Comparison of ENCODE assay signal across 16 cellular contexts in genomic region chr6:26301638-26302037, GRCh38.
DNase-seq lines count a peak whose midpoint lies in the region; ATAC-seq and TF ChIP-seq lines count a peak whose summit lies in the region.
"Had no signal": no experiment of that assay in that cellular context is flagged by ENCODE, and none has a peak within 500 bp of the region (broad histone marks: within the 10 kb centered on the region; RNA-seq: fewer than 3 reads in every experiment).

No MANE protein-coding gene starts in this region.

- peaks cover 44% of the 10 kb centered on the region for H3K4me1 Mint-ChIP-seq in activated CD8-positive, alpha-beta T cell treated with anti-CD3 and anti-CD28 coated beads for 36 hours (ENCODE audit: low read depth)
- peaks cover 38% of the 10 kb centered on the region for H3K4me1 Mint-ChIP-seq in activated CD8-positive, alpha-beta T cell treated with anti-CD3 and anti-CD28 coated beads, Interleukin-2, amount 10 ng/mL, durations not matched to agents 7 days and 5 days (ENCODE audit: low read depth)
- peaks cover 43% of the 10 kb centered on the region for H3K4me1 Mint-ChIP-seq in activated naive CD8-positive, alpha-beta T cell (ENCODE audit: low read depth)
- H3K4me1 Mint-ChIP-seq in stimulated activated naive CD8-positive, alpha-beta T cell treated with anti-CD3 and anti-CD28 coated beads, Interleukin-15, amount 100 ng/mL, for 72 hours, result peaks cover 65% of the 10 kb centered on the region

- TF ChIP-seq CTCF in activated CD8-positive, alpha-beta T cell treated with anti-CD3 and anti-CD28 coated beads for 36 hours (IDR thresholded peaks at IDR 0.05), result no peak

- H3K9me3 Mint-ChIP-seq in activated CD8-positive, alpha-beta T cell treated with anti-CD3 and anti-CD28 coated beads for 36 hours, result peaks cover 1% of the 10 kb centered on the region
- H3K9me3 Mint-ChIP-seq in activated CD8-positive, alpha-beta T cell treated with anti-CD3 and anti-CD28 coated beads, Interleukin-2, amount 10 ng/mL, durations not matched to agents 7 days and 5 days (ENCODE audit: insufficient read depth), result no peaks in the 10 kb centered on the region
- no peaks in the 10 kb centered on the region for H3K9me3 Mint-ChIP-seq in activated naive CD4-positive, alpha-beta T cell treated with anti-CD3 and anti-CD28 coated beads, Interleukin-2, amount 50 U/mL, for 72 hours
- H3K9me3 Mint-ChIP-seq in activated naive CD8-positive, alpha-beta T cell (ENCODE audit: low read depth), result no peaks in the 10 kb centered on the region
- no peaks in the 10 kb centered on the region for H3K9me3 Mint-ChIP-seq in stimulated activated naive CD8-positive, alpha-beta T cell treated with anti-CD3 and anti-CD28 coated beads, Interleukin-15, amount 100 ng/mL, for 72 hours
- H3K9me3 Mint-ChIP-seq: CD8-positive, alpha-beta T cell had no signal

- POLR2A ChIA-PET in activated CD8-positive, alpha-beta T cell treated with anti-CD3 and anti-CD28 coated beads for 36 hours (lab: Charles Lee), result interaction anchor here (1.7 to 2.8 kb wide), 2 partner anchors 16 to 29 kb away, joined by 6 to 23 read pairs; a partner anchor contains a TSS
- POLR2A ChIA-PET in activated CD8-positive, alpha-beta T cell treated with anti-CD3 and anti-CD28 coated beads, Interleukin-2, amount 10 ng/mL, durations not matched to agents 7 days and 5 days (lab: Charles Lee), result interaction anchor here (1.8 kb wide), 1 partner anchor 17 kb away, joined by 6 read pairs; a partner anchor contains a TSS

- intact Hi-C loops in activated CD8-positive, alpha-beta T cell treated with anti-CD3 and anti-CD28 coated beads for 36 hours (cut with micrococcal nuclease), result no loop called here

- no peak for DNase-seq in activated CD8-positive, alpha-beta T cell treated with anti-CD3 and anti-CD28 coated beads for 36 hours
- DNase-seq in activated CD8-positive, alpha-beta T cell treated with anti-CD3 and anti-CD28 coated beads, Interleukin-2, amount 10 ng/mL, durations not matched to agents 7 days and 5 days, result no peak
- no peak for DNase-seq in activated naive CD4-positive, alpha-beta T cell treated with anti-CD3 and anti-CD28 coated beads, Interleukin-2, amount 50 U/mL, for 72 hours (ENCODE audit: low spot score in 2 of 2)
- no peak for DNase-seq in activated naive CD4-positive, alpha-beta T cell (lab: John Stamatoyannopoulos, UW)
- no peak for DNase-seq in stimulated activated naive CD8-positive, alpha-beta T cell treated with anti-CD3 and anti-CD28 coated beads, Interleukin-15, amount 100 ng/mL, for 72 hours
- DNase-seq: AML-193; C1 segment of cervical spinal cord; CD8-positive, alpha-beta T cell; NCI-H1092; NCI-H1436; NCI-H187 treated with DMSO at 0.1 percent for 48 hours; NCI-H2107; SJCRH30 had no signal

- H3K36me3 Mint-ChIP-seq in activated CD8-positive, alpha-beta T cell treated with anti-CD3 and anti-CD28 coated beads for 36 hours (ENCODE audit: low read depth), result no peaks in the 10 kb centered on the region
- H3K36me3 Mint-ChIP-seq in activated CD8-positive, alpha-beta T cell treated with anti-CD3 and anti-CD28 coated beads, Interleukin-2, amount 10 ng/mL, durations not matched to agents 7 days and 5 days (ENCODE audit: low read depth), result no peaks in the 10 kb centered on the region
- H3K36me3 Mint-ChIP-seq in activated naive CD4-positive, alpha-beta T cell treated with anti-CD3 and anti-CD28 coated beads, Interleukin-2, amount 50 U/mL, for 72 hours, result peaks cover 0 to 6% of the 10 kb centered on the region in 2 donors
- H3K36me3 Mint-ChIP-seq in activated naive CD8-positive, alpha-beta T cell, result no peaks in the 10 kb centered on the region

- peak; percentile 24 for ATAC-seq in activated CD8-positive, alpha-beta T cell treated with anti-CD3 and anti-CD28 coated beads for 36 hours
- ATAC-seq in activated CD8-positive, alpha-beta T cell treated with anti-CD3 and anti-CD28 coated beads, Interleukin-2, amount 10 ng/mL, durations not matched to agents 7 days and 5 days, result no peak
- peak; percentile 36 to 59 for ATAC-seq in activated naive CD4-positive, alpha-beta T cell treated with anti-CD3 and anti-CD28 coated beads, Interleukin-2, amount 50 U/mL, for 72 hours
- ATAC-seq in stimulated activated naive CD8-positive, alpha-beta T cell treated with anti-CD3 and anti-CD28 coated beads, Interleukin-15, amount 100 ng/mL, for 72 hours, result peak; percentile 38
- ATAC-seq in HG02763 (IDR thresholded peaks at IDR 0.05; ENCODE audit: unreplicated experiment) (no peak), HG02973 (IDR thresholded peaks at IDR 0.05; ENCODE audit: unreplicated experiment) (no peak)
- ATAC-seq: CD8-positive, alpha-beta T cell had no signal

- H3K27ac Mint-ChIP-seq in activated CD8-positive, alpha-beta T cell treated with anti-CD3 and anti-CD28 coated beads for 36 hours, result peak overlapping the region; percentile 78
- no peak overlapping the region for H3K27ac Mint-ChIP-seq in activated CD8-positive, alpha-beta T cell treated with anti-CD3 and anti-CD28 coated beads, Interleukin-2, amount 10 ng/mL, durations not matched to agents 7 days and 5 days
- H3K27ac Mint-ChIP-seq in activated naive CD4-positive, alpha-beta T cell treated with anti-CD3 and anti-CD28 coated beads, Interleukin-2, amount 50 U/mL, for 72 hours, result no peak overlapping the region
- peak overlapping the region; percentile 85 for H3K27ac Mint-ChIP-seq in activated naive CD8-positive, alpha-beta T cell
- H3K27ac Mint-ChIP-seq in stimulated activated naive CD8-positive, alpha-beta T cell treated with anti-CD3 and anti-CD28 coated beads, Interleukin-15, amount 100 ng/mL, for 72 hours, result peak overlapping the region; percentile 80 to 93
- H3K27ac Mint-ChIP-seq: CD8-positive, alpha-beta T cell had no signal

- peak overlapping the region; percentile 18 for H3K4me3 Mint-ChIP-seq in activated CD8-positive, alpha-beta T cell treated with anti-CD3 and anti-CD28 coated beads for 36 hours
- H3K4me3 Mint-ChIP-seq in activated CD8-positive, alpha-beta T cell treated with anti-CD3 and anti-CD28 coated beads, Interleukin-2, amount 10 ng/mL, durations not matched to agents 7 days and 5 days, result no peak overlapping the region
- H3K4me3 Mint-ChIP-seq in activated naive CD8-positive, alpha-beta T cell, result peak overlapping the region; percentile 57
- H3K4me3 Mint-ChIP-seq in stimulated activated naive CD8-positive, alpha-beta T cell treated with anti-CD3 and anti-CD28 coated beads, Interleukin-15, amount 100 ng/mL, for 72 hours, result peak overlapping the region; percentile 47 to 55
- H3K4me3 Mint-ChIP-seq: CD8-positive, alpha-beta T cell had no signal

- H3K27me3 Mint-ChIP-seq in activated CD8-positive, alpha-beta T cell treated with anti-CD3 and anti-CD28 coated beads for 36 hours, result no peaks in the 10 kb centered on the region
- H3K27me3 Mint-ChIP-seq in activated CD8-positive, alpha-beta T cell treated with anti-CD3 and anti-CD28 coated beads, Interleukin-2, amount 10 ng/mL, durations not matched to agents 7 days and 5 days (ENCODE audit: low read depth), result no peaks in the 10 kb centered on the region
- no peaks in the 10 kb centered on the region for H3K27me3 Mint-ChIP-seq in activated naive CD8-positive, alpha-beta T cell
- H3K27me3 Mint-ChIP-seq in stimulated activated naive CD8-positive, alpha-beta T cell treated with anti-CD3 and anti-CD28 coated beads, Interleukin-15, amount 100 ng/mL, for 72 hours, result no peaks in the 10 kb centered on the region

- CTCF ChIA-PET in activated CD8-positive, alpha-beta T cell treated with anti-CD3 and anti-CD28 coated beads for 36 hours (lab: Charles Lee), result no interaction called here
- CTCF ChIA-PET in activated CD8-positive, alpha-beta T cell treated with anti-CD3 and anti-CD28 coated beads, Interleukin-2, amount 10 ng/mL, durations not matched to agents 7 days and 5 days (lab: Charles Lee), result no interaction called here

Comparison
In these comparisons a context has a peak if more than half of its experiments do, and no peak if none do; other contexts are left out.
1. ATAC-seq: peak in activated CD8-positive, alpha-beta T cell treated with anti-CD3 and anti-CD28 coated beads for 36 hours (single experiment), activated naive CD4-positive, alpha-beta T cell treated with anti-CD3 and anti-CD28 coated beads, Interleukin-2, amount 50 U/mL, for 72 hours (2 of 2) and stimulated activated naive CD8-positive, alpha-beta T cell treated with anti-CD3 and anti-CD28 coated beads, Interleukin-15, amount 100 ng/mL, for 72 hours (single experiment); none in activated CD8-positive, alpha-beta T cell treated with anti-CD3 and anti-CD28 coated beads, Interleukin-2, amount 10 ng/mL, durations not matched to agents 7 days and 5 days (single experiment), HG02763 (single experiment) and HG02973 (single experiment).
2. H3K27ac Mint-ChIP-seq: peak in activated CD8-positive, alpha-beta T cell treated with anti-CD3 and anti-CD28 coated beads for 36 hours (single experiment), activated naive CD8-positive, alpha-beta T cell (single experiment) and stimulated activated naive CD8-positive, alpha-beta T cell treated with anti-CD3 and anti-CD28 coated beads, Interleukin-15, amount 100 ng/mL, for 72 hours (2 of 2); none in activated CD8-positive, alpha-beta T cell treated with anti-CD3 and anti-CD28 coated beads, Interleukin-2, amount 10 ng/mL, durations not matched to agents 7 days and 5 days (single experiment) and activated naive CD4-positive, alpha-beta T cell treated with anti-CD3 and anti-CD28 coated beads, Interleukin-2, amount 50 U/mL, for 72 hours (0 of 2).